11 cellular contexts compared by ENCODE assay signal in genomic region chr13:109836629-109837607, GRCh38. TPM values are rescaled to one million over a fixed set of nuclear protein-coding genes. Genes with fewer than 3 reads are reported as not detected.
DNase-seq lines count a peak whose midpoint lies in the region; ATAC-seq, FAIRE-seq and TF ChIP-seq lines count a peak whose summit lies in the region.
"Had no signal": no experiment of that assay in that cellular context is flagged by ENCODE, and none has a peak within 500 bp of the region (broad histone marks: within the 10 kb centered on the region; RNA-seq: fewer than 3 reads in every experiment).

No MANE protein-coding gene starts in this region.

- H3K36me3 ChIP-seq in Karpas-422 (ENCODE audit: insufficient read depth, low read length) (no peaks in the 10 kb centered on the region), right atrium auricular region (no peaks in the 10 kb centered on the region)

- no peaks in the 10 kb centered on the region for H3K27me3 Mint-ChIP-seq in Calu3 (ENCODE audit: unreplicated experiment)

- peak; percentile 67 for ATAC-seq in GM21447 (IDR thresholded peaks at IDR 0.05; ENCODE audit: unreplicated experiment)
- peak; percentile 67 for ATAC-seq in HG03460 (IDR thresholded peaks at IDR 0.05; ENCODE audit: unreplicated experiment)
- ATAC-seq: WTC11 had no signal

- H2AFZ ChIP-seq in Karpas-422 (ENCODE audit: low read length), result no peak overlapping the region

- DNase-seq in Calu3 (peak; percentile 12), HEK293T (ENCODE audit: extremely low spot score) (no peak), Karpas-422 (no peak), right atrium auricular region (ENCODE audit: low spot score) (no peak)
- DNase-seq in activated effector memory CD4-positive, alpha-beta T cell treated with anti-CD3 and anti-CD28 coated beads, Interleukin-2, amount 50 U/mL, for 16 hours, result no peak
- DNase-seq: activated naive CD8-positive, alpha-beta T cell treated with anti-CD3 and anti-CD28 coated beads for 36 hours; effector memory CD4-positive, alpha-beta T cell had no signal

- intact Hi-C loops in Calu3 (cut with micrococcal nuclease; ENCODE audit: unreplicated experiment), result no loop called here

- POLR2A ChIA-PET in HEK293T (lab: Yijun Ruan, JAX), result no interaction called here

- H3K4me3 ChIP-seq in Karpas-422 (ENCODE audit: low read length), result no peak overlapping the region
- no peak overlapping the region for H3K4me3 ChIP-seq in right atrium auricular region

- TF ChIP-seq CTCF in Calu3 (IDR thresholded peaks at IDR 0.05; ENCODE audit: unreplicated experiment) (no peak), right atrium auricular region (IDR thresholded peaks at IDR 0.05) (no peak)

- peak; percentile 90 for FAIRE-seq in islet of Langerhans (lab: Jason Lieb, UNC)

- H3K79me2 ChIP-seq in Karpas-422 (ENCODE audit: low read length), result no peaks in the 10 kb centered on the region

- peak overlapping the region; percentile 14 for H3K27ac Mint-ChIP-seq in Calu3 (ENCODE audit: unreplicated experiment)
- H3K27ac Mint-ChIP-seq: activated naive CD8-positive, alpha-beta T cell treated with anti-CD3 and anti-CD28 coated beads for 36 hours; WTC11 had no signal

- peak overlapping the region; percentile 28 for H3K4me3 Mint-ChIP-seq in Calu3 (ENCODE audit: low read depth, unreplicated experiment)
- H3K4me3 Mint-ChIP-seq: activated naive CD8-positive, alpha-beta T cell treated with anti-CD3 and anti-CD28 coated beads for 36 hours; WTC11 had no signal

- H3K4me2 ChIP-seq in Karpas-422 (ENCODE audit: low read depth, low read length, poor library complexity, severe bottlenecking), result no peak overlapping the region

- H3K9me3 ChIP-seq in Karpas-422 (ENCODE audit: low read length), result no peaks in the 10 kb centered on the region
- H3K9me3 ChIP-seq in right atrium auricular region, result no peaks in the 10 kb centered on the region

- H3K27me3 ChIP-seq in Karpas-422 (ENCODE audit: low read length) (no peaks in the 10 kb centered on the region), right atrium auricular region (no peaks in the 10 kb centered on the region)

- H3K4me1 Mint-ChIP-seq in Calu3 (ENCODE audit: low read depth, unreplicated experiment), result peaks cover 10% of the 10 kb centered on the region

- no peaks in the 10 kb centered on the region for H3K9me3 Mint-ChIP-seq in Calu3 (ENCODE audit: low read depth, unreplicated experiment)

- H3K27ac ChIP-seq in Karpas-422 (ENCODE audit: low read length) (no peak overlapping the region), right atrium auricular region (no peak overlapping the region)

- H3K4me1 ChIP-seq in Karpas-422 (ENCODE audit: low read length) (no peaks in the 10 kb centered on the region), right atrium auricular region (peaks cover 0 to 5% of the 10 kb centered on the region in 2 donors)

- no peaks in the 10 kb centered on the region for H3K9me2 ChIP-seq in Karpas-422 (replicated peaks; ENCODE audit: insufficient read depth, low read length)

- H3K9ac ChIP-seq in Karpas-422 (ENCODE audit: low read length), result no peak overlapping the region

- H4K20me1 ChIP-seq in Karpas-422 (ENCODE audit: insufficient read depth, low read depth, low read length), result no peaks in the 10 kb centered on the region

- BruUV-seq in Calu3 (replicated peaks; lab: Mats Ljungman, UMichigan), result no TSS peak

- H3K36me3 Mint-ChIP-seq in Calu3 (ENCODE audit: insufficient read depth, unreplicated experiment), result no peaks in the 10 kb centered on the region
- H3K36me3 Mint-ChIP-seq: activated naive CD8-positive, alpha-beta T cell treated with anti-CD3 and anti-CD28 coated beads for 36 hours; WTC11 had no signal

- CTCF ChIA-PET in Calu3 (lab: Charles Lee), result no interaction called here
- CTCF ChIA-PET in HEK293T (lab: Yijun Ruan, JAX), result no interaction called here

TF ChIP-seq in HEK293T, 16 proteins besides CTCF, POLR2A, EP300 and RAD21:
- TF ChIP-seq L3MBTL2 (conservative IDR thresholded peaks at IDR 0.05) (no peak), ELF4 (IDR thresholded peaks at IDR 0.05) (no peak), HDGF (IDR thresholded peaks at IDR 0.05; ENCODE audit: borderline replicate concordance) (no peak)

RNA-seq across cellular contexts. Expression of gene IRS2, which starts 50.5 kb away (rescaled TPM):
- total RNA-seq in Calu3 (2022) (4.3 and 5.4 TPM in 2 replicates), right atrium auricular region (10 to 100 TPM; 21.2 to 57.6 TPM)
- not detected in 2 replicates for total RNA-seq in Karpas-422 (2014; rRNA removed; shearing (Covaris generic); ENCODE audit: low replicate concordance)
